In the genomic region with DNA sequence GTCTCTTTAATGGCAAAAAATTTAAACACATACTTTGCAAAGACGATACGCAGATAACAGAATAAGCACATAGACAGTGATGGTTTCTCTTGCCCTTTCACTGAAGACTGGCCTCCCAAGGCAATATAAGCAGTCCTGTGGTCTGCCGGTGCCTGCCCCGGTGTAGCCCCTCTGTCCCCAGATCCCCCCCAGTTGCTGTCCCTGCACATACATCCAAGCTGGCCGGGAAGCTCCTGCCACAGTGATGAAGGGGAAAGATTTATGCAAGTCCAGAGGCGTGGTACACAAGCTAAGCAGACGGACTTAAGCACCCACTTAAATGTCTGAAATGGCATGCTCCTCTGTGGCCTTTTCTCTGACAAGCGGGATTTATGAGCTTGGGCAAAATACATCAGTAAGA, we compare ENCODE assay signal across 23 cellular contexts.
DNase-seq lines count a peak whose midpoint lies in the region; ATAC-seq, FAIRE-seq and TF ChIP-seq lines count a peak whose summit lies in the region.
"Had no signal": no experiment of that assay in that cellular context is flagged by ENCODE, and none has a peak within 500 bp of the region (broad histone marks: within the 10 kb centered on the region; RNA-seq: fewer than 3 reads in every experiment).

No MANE protein-coding gene starts in this region.

- TF ChIP-seq EP300 in HepG2 (IDR thresholded peaks at IDR 0.05; ENCODE audit: low read depth in 2 of 2, low read length in 2 of 2): no peak
- TF ChIP-seq EP300 in HepG2 (CRISPR knock-in tag; IDR thresholded peaks at IDR 0.05; ENCODE audit: borderline replicate concordance): no peak
- TF ChIP-seq EP300 in sigmoid colon (IDR thresholded peaks at IDR 0.05): no peak

- DNase-seq in DMS153 treated with DMSO at 0.1 percent for 48 hours (lab: John Stamatoyannopoulos, UW; ENCODE audit: unreplicated experiment): peak; percentile 24
- no peak for DNase-seq in DMS153 (lab: John Stamatoyannopoulos, UW)
- peak; percentile 3 to 11 (median 4) for DNase-seq in right lobe of liver
- DNase-seq in HepG2 (ENCODE audit: low spot score): no peak
- DNase-seq in sigmoid colon: peak; percentile 20
- DNase-seq in medulla oblongata (ENCODE audit: extremely low spot score): no peak
- DNase-seq in mammary epithelial cell: no peak
- no peak for DNase-seq in NCI-H345 (lab: John Stamatoyannopoulos, UW)
- DNase-seq: ACHN, COR-L47, DND-41, MG63, NCI-H1436, NCI-H1930, NCI-H524 treated with DMSO at 0.1 percent for 48 hours, NCI-H82 had no signal

- no peak for FAIRE-seq in HepG2 (lab: Jason Lieb, UNC)
- FAIRE-seq: GM12878, K562, RCC 7860 had no signal

- no peak for TF ChIP-seq RAD21 in HepG2 (CRISPR knock-in tag; IDR thresholded peaks at IDR 0.05)

- H3K4me3 ChIP-seq in right lobe of liver (no peak overlapping the region), HepG2 (replicated peaks in 1 of 3; ENCODE audit: insufficient read depth in 1 of 3, low read depth in 2 of 3, low read length in 3 of 3) (no peak overlapping the region), sigmoid colon (no peak overlapping the region), mammary epithelial cell (replicated peaks in 1 of 3; ENCODE audit: insufficient read depth in 1 of 3, low read depth in 2 of 3, low read length in 3 of 3) (no peak overlapping the region)
- H3K4me3 ChIP-seq: BLaER1, GM12878, K562, MG63, SJSA1 had no signal

- no peaks in the 10 kb centered on the region for H3K4me1 ChIP-seq in right lobe of liver
- H3K4me1 ChIP-seq in HepG2 (ENCODE audit: insufficient read depth, low read length): no peaks in the 10 kb centered on the region
- no peaks in the 10 kb centered on the region for H3K4me1 ChIP-seq in sigmoid colon
- no peaks in the 10 kb centered on the region for H3K4me1 ChIP-seq in mammary epithelial cell (ENCODE audit: insufficient read depth, low read length)
- H3K4me1 ChIP-seq: SJSA1 had no signal

- TF ChIP-seq POLR2A in right lobe of liver (IDR thresholded peaks at IDR 0.05): no peak
- no peak for TF ChIP-seq POLR2A in HepG2 (IDR thresholded peaks at IDR 0.05; ENCODE audit: insufficient read depth in 1 of 2, low read depth in 2 of 2, low read length in 2 of 2)
- no peak for TF ChIP-seq POLR2A in sigmoid colon (IDR thresholded peaks at IDR 0.05)

- H3K27ac ChIP-seq in right lobe of liver: no peak overlapping the region
- H3K27ac ChIP-seq in HepG2 (ENCODE audit: extremely low read length, insufficient read depth, low read length): no peak overlapping the region
- H3K27ac ChIP-seq in sigmoid colon: no peak overlapping the region
- H3K27ac ChIP-seq in mammary epithelial cell (ENCODE audit: insufficient read depth, low read depth, low read length): no peak overlapping the region
- H3K27ac ChIP-seq: 22Rv1, BLaER1, SJSA1 had no signal

- no TSS peak for BruUV-seq in HepG2 (replicated peaks; lab: Mats Ljungman, UMichigan)
- no TSS peak for BruUV-seq in mammary epithelial cell (replicated peaks; lab: Mats Ljungman, UMichigan)

- dilution Hi-C loops in mammary epithelial cell (cut with HindIII; ENCODE audit: low sequenced_read_pairs): no loop called here

- 80% methylated on average over 7 of the region's 8 CpGs for WGBS in right lobe of liver (ENCODE audit: insufficient coverage, low coverage, low lambda C conversion rate, missing lambda C conversion rate)
- 30% methylated on average over 7 of the region's 8 CpGs for WGBS in HepG2 (ENCODE audit: low lambda C conversion rate)
- 59 to 64% methylated on average over 8 of the region's 8 CpGs for WGBS in sigmoid colon, 2 donors
- WGBS in mammary epithelial cell (ENCODE audit: low coverage, missing lambda C conversion rate): 81% methylated on average over 8 of the region's 8 CpGs

- H3K9ac ChIP-seq in HepG2 (ENCODE audit: insufficient read depth, low read depth, low read length) (no peak overlapping the region), mammary epithelial cell (ENCODE audit: insufficient read depth, low read length) (no peak overlapping the region)
- H3K9ac ChIP-seq: BLaER1 had no signal

- H3K79me2 ChIP-seq in HepG2 (ENCODE audit: insufficient read depth, low read length) (no peaks in the 10 kb centered on the region), mammary epithelial cell (ENCODE audit: insufficient read depth, low read length) (no peaks in the 10 kb centered on the region)

- no peaks in the 10 kb centered on the region for H3K9me3 ChIP-seq in right lobe of liver
- no peaks in the 10 kb centered on the region for H3K9me3 ChIP-seq in HepG2 (ENCODE audit: low read length)
- peaks cover 0 to 2% (median 0%) of the 10 kb centered on the region in 4 donors for H3K9me3 ChIP-seq in sigmoid colon
- H3K9me3 ChIP-seq in mammary epithelial cell (replicated peaks; ENCODE audit: insufficient read depth, low read length): peaks cover 13% of the 10 kb centered on the region
- H3K9me3 ChIP-seq: MG63, SJSA1 had no signal

- TF ChIP-seq CTCF in right lobe of liver (IDR thresholded peaks at IDR 0.05) (no peak), HepG2 (CRISPR knock-in tag; IDR thresholded peaks at IDR 0.05) (no peak), sigmoid colon (IDR thresholded peaks at IDR 0.05) (no peak), mammary epithelial cell (conservative IDR thresholded peaks at IDR 0.05 in 1 of 2, IDR thresholded peaks at IDR 0.05 in 1 of 2; ENCODE audit: extremely low read depth in 1 of 2, insufficient read depth in 1 of 2, low read depth in 1 of 2, low read length in 2 of 2) (no peak)

- H3K36me3 ChIP-seq in right lobe of liver (no peaks in the 10 kb centered on the region), HepG2 (replicated peaks in 1 of 2; ENCODE audit: control insufficient read depth in 1 of 2, insufficient read depth in 2 of 2, low read length in 2 of 2) (no peaks in the 10 kb centered on the region), sigmoid colon (no peaks in the 10 kb centered on the region), mammary epithelial cell (ENCODE audit: insufficient read depth, low read length) (no peaks in the 10 kb centered on the region)
- H3K36me3 ChIP-seq: BLaER1, MG63, SJSA1 had no signal

- H3K4me2 ChIP-seq in HepG2 (ENCODE audit: low read depth, low read length): no peak overlapping the region
- H3K4me2 ChIP-seq in mammary epithelial cell (ENCODE audit: insufficient read depth, low read depth, low read length): no peak overlapping the region
- H3K4me2 ChIP-seq: BLaER1 had no signal

- POLR2A ChIA-PET in HepG2 (lab: Yijun Ruan, JAX): no interaction called here

- CTCF ChIA-PET in HepG2 (lab: Yijun Ruan, JAX; ENCODE audit: low intra/inter-chr PET ratio, low total read pairs): no interaction called here
- CTCF ChIA-PET in mammary epithelial cell (lab: Charles Lee; ENCODE audit: low non-redundant PET): no interaction called here

- H2AFZ ChIP-seq in HepG2 (ENCODE audit: low read length): no peak overlapping the region
- no peak overlapping the region for H2AFZ ChIP-seq in mammary epithelial cell (ENCODE audit: low read depth, low read length)

- no peak for ATAC-seq in right lobe of liver
- ATAC-seq in HepG2: no peak
- ATAC-seq: GM12878, K562, Right ventricle myocardium inferior had no signal

- intact Hi-C loops in right lobe of liver (cut with DNase I): no loop called here
- intact Hi-C loops in HepG2 (cut with micrococcal nuclease; ENCODE audit: unreplicated experiment): no loop called here
- intact Hi-C loops in sigmoid colon (cut with DNase I): no loop called here
- intact Hi-C loops in mammary epithelial cell (cut with micrococcal nuclease): no loop called here

- H3K27me3 ChIP-seq in right lobe of liver: no peaks in the 10 kb centered on the region
- H3K27me3 ChIP-seq in HepG2 (ENCODE audit: control insufficient read depth in 1 of 2, insufficient read depth in 2 of 2, low read length in 2 of 2): peaks cover 1 to 24% of the 10 kb centered on the region in 2 experiments; a peak in 2 of 5 replicates
- H3K27me3 ChIP-seq in sigmoid colon: peaks cover 0 to 5% (median 0%) of the 10 kb centered on the region in 3 donors
- no peaks in the 10 kb centered on the region for H3K27me3 ChIP-seq in mammary epithelial cell (ENCODE audit: insufficient read depth, low read length)
- H3K27me3 ChIP-seq: BLaER1, SJSA1 had no signal

- H4K20me1 ChIP-seq in HepG2 (ENCODE audit: insufficient read depth, low read length): no peaks in the 10 kb centered on the region
- no peaks in the 10 kb centered on the region for H4K20me1 ChIP-seq in mammary epithelial cell (ENCODE audit: insufficient read depth, low read length)
- H4K20me1 ChIP-seq: BLaER1 had no signal

- in situ Hi-C loops in HepG2 (cut with HindIII; ENCODE audit: extremely low pct_ligation_motif_present, low pct_unique_long_range_greater_than_20kb): no loop called here
- in situ Hi-C loops in mammary epithelial cell (cut with MboI; ENCODE audit: low sequenced_read_pairs in 2 of 2): no loop called here

TF ChIP-seq in HepG2, 621 proteins besides CTCF, POLR2A, EP300 and RAD21:
- no peak for TF ChIP-seq CREB1 (IDR thresholded peaks at IDR 0.05)
- TF ChIP-seq CREB1 (CRISPR knock-in tag; IDR thresholded peaks at IDR 0.05): no peak
- TF ChIP-seq ZNF768 (CRISPR knock-in tag; IDR thresholded peaks at IDR 0.05): no peak
- TF ChIP-seq ZNF878 (CRISPR knock-in tag; IDR thresholded peaks at IDR 0.05): no peak
- TF ChIP-seq KAT2B (IDR thresholded peaks at IDR 0.05; ENCODE audit: borderline replicate concordance, low read depth, low read length): no peak
- no peak for TF ChIP-seq MTA1 (CRISPR knock-in tag; IDR thresholded peaks at IDR 0.05; ENCODE audit: borderline replicate concordance)
- TF ChIP-seq POLR2AphosphoS2 (IDR thresholded peaks at IDR 0.05; ENCODE audit: low read depth, low read length): no peak
- TF ChIP-seq, protein P1, sequence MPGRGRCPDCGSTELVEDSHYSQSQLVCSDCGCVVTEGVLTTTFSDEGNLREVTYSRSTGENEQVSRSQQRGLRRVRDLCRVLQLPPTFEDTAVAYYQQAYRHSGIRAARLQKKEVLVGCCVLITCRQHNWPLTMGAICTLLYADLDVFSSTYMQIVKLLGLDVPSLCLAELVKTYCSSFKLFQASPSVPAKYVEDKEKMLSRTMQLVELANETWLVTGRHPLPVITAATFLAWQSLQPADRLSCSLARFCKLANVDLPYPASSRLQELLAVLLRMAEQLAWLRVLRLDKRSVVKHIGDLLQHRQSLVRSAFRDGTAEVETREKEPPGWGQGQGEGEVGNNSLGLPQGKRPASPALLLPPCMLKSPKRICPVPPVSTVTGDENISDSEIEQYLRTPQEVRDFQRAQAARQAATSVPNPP (CRISPR knock-in tag; IDR thresholded peaks at IDR 0.05): no peak
- no peak for TF ChIP-seq NCOR1 (IDR thresholded peaks at IDR 0.05; ENCODE audit: borderline replicate concordance, low read length)

Comparison
In these comparisons a context has a peak if more than half of its experiments do, and no peak if none do; other contexts are left out.
1. DNase-seq: peak in DMS153 treated with DMSO at 0.1 percent for 48 hours (single experiment), right lobe of liver (3 of 3) and sigmoid colon (single experiment); none in DMS153 (single experiment), HepG2 (single experiment), medulla oblongata (single experiment), mammary epithelial cell (single experiment) and NCI-H345 (single experiment).